In genomic region chr12:5567021-5567744, GRCh38 we compare ENCODE assay signal across 2 cellular contexts.
TF ChIP-seq lines count a peak whose summit lies in the region.

No MANE protein-coding gene starts in this region.

TF ChIP-seq in SK-N-SH, 30 proteins besides CTCF, POLR2A, EP300 and RAD21 (continued from another document):
- TF ChIP-seq FOXM1 (IDR thresholded peaks at IDR 0.05; ENCODE audit: low read depth) = no peak
- TF ChIP-seq CHD2 (IDR thresholded peaks at IDR 0.05; ENCODE audit: low read length, partially characterized antibody) = no peak
- no peak for TF ChIP-seq ZBTB33 (IDR thresholded peaks at IDR 0.05; ENCODE audit: borderline replicate concordance, low read depth)
- no peak for TF ChIP-seq SMC3 (IDR thresholded peaks at IDR 0.05; ENCODE audit: low read depth, low read length)
- TF ChIP-seq RCOR1 (IDR thresholded peaks at IDR 0.05; ENCODE audit: low read length) = no peak

TF ChIP-seq in SK-N-SH treated with all-trans-retinoic acid at 6 μM for 48 hours, 23 proteins besides CTCF, POLR2A, EP300 and RAD21 (continued from another document):
- TF ChIP-seq ZFP30 (CRISPR knock-in tag; IDR thresholded peaks at IDR 0.05) (no peak), GLIS3 (CRISPR knock-in tag; IDR thresholded peaks at IDR 0.05) (no peak), ZC3H10 (CRISPR knock-in tag; IDR thresholded peaks at IDR 0.05) (no peak), ZNF565 (CRISPR knock-in tag; conservative IDR thresholded peaks at IDR 0.05; ENCODE audit: low read depth) (no peak), RARB (CRISPR knock-in tag; IDR thresholded peaks at IDR 0.05) (no peak), PPARA (CRISPR knock-in tag; IDR thresholded peaks at IDR 0.05; ENCODE audit: borderline replicate concordance) (no peak), ISL1 (CRISPR knock-in tag; IDR thresholded peaks at IDR 0.05) (no peak)
- TF ChIP-seq, protein P1, sequence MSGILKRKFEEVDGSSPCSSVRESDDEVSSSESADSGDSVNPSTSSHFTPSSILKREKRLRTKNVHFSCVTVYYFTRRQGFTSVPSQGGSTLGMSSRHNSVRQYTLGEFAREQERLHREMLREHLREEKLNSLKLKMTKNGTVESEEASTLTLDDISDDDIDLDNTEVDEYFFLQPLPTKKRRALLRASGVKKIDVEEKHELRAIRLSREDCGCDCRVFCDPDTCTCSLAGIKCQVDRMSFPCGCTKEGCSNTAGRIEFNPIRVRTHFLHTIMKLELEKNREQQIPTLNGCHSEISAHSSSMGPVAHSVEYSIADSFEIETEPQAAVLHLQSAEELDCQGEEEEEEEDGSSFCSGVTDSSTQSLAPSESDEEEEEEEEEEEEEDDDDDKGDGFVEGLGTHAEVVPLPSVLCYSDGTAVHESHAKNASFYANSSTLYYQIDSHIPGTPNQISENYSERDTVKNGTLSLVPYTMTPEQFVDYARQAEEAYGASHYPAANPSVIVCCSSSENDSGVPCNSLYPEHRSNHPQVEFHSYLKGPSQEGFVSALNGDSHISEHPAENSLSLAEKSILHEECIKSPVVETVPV (CRISPR knock-in tag; IDR thresholded peaks at IDR 0.05) = no peak
